In the genomic region with DNA sequence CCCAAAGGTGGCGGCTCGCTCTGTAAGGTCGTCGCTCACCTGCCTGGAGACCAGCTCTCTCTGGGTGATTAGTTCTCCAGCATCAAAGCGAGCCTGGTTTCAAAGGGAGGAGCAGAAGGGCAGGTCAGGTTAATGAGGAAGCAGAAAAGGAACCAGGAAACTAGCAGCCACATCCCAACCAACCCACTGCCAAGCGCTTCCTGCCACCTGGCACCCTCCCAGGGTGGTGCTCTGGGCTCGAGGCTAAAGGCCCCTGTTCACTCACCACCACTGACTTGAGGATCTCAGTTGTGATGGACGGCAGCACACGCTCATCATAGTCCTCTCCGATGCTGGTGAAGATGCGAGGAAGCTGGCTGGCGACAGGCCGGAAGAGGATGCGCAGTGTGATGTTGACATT, we compare ENCODE assay signal across 30 cellular contexts. TPM values are rescaled to one million over a fixed set of nuclear protein-coding genes. Genes with fewer than 3 reads are reported as not detected.
A peak's percentile ranks its signal among the peaks of the same experiment; 100 is the strongest.
DNase-seq lines count a peak whose midpoint lies in the region; ATAC-seq and TF ChIP-seq lines count a peak whose summit lies in the region.
"Had no signal": no experiment of that assay in that cellular context is flagged by ENCODE, and none has a peak within 500 bp of the region (broad histone marks: within the 10 kb centered on the region; RNA-seq: fewer than 3 reads in every experiment).

No MANE protein-coding gene starts in this region.

- H3K4me3 Mint-ChIP-seq in activated CD8-positive, alpha-beta T cell treated with anti-CD3 and anti-CD28 coated beads for 36 hours, result no peak overlapping the region
- no peak overlapping the region for H3K4me3 Mint-ChIP-seq in activated CD8-positive, alpha-beta T cell treated with anti-CD3 and anti-CD28 coated beads, Interleukin-2, amount 10 ng/mL, durations not matched to agents 7 days and 5 days
- H3K4me3 Mint-ChIP-seq in type B pancreatic cell, result no peak overlapping the region
- H3K4me3 Mint-ChIP-seq: activated T-cell treated with anti-CD3 and anti-CD28 coated beads, Interleukin-2, amount 50 U/mL, for 4 hours; central memory CD8-positive, alpha-beta T cell; natural killer cell; stimulated activated effector memory CD8-positive, alpha-beta T cell treated with anti-CD3 and anti-CD28 coated beads, Interleukin-12 subunit alpha, Interleukin-12 subunit beta, amount 100 ng/mL, for 72 hours; T-helper 17 cell had no signal

- no peak overlapping the region for H3K27ac ChIP-seq in suprapubic skin
- H3K27ac ChIP-seq: left ventricle myocardium inferior, right atrium auricular region, vagina had no signal

- no peak for TF ChIP-seq POLR2A in suprapubic skin (IDR thresholded peaks at IDR 0.05)

- peak overlapping the region; percentile 61 for H3K27ac Mint-ChIP-seq in activated CD8-positive, alpha-beta T cell treated with anti-CD3 and anti-CD28 coated beads for 36 hours
- no peak overlapping the region for H3K27ac Mint-ChIP-seq in activated CD8-positive, alpha-beta T cell treated with anti-CD3 and anti-CD28 coated beads, Interleukin-2, amount 10 ng/mL, durations not matched to agents 7 days and 5 days
- no peak overlapping the region for H3K27ac Mint-ChIP-seq in type B pancreatic cell
- H3K27ac Mint-ChIP-seq: T-helper 17 cell had no signal

- no peaks in the 10 kb centered on the region for H3K9me3 Mint-ChIP-seq in activated CD8-positive, alpha-beta T cell treated with anti-CD3 and anti-CD28 coated beads for 36 hours
- H3K9me3 Mint-ChIP-seq in activated CD8-positive, alpha-beta T cell treated with anti-CD3 and anti-CD28 coated beads, Interleukin-2, amount 10 ng/mL, durations not matched to agents 7 days and 5 days (ENCODE audit: insufficient read depth), result no peaks in the 10 kb centered on the region
- H3K9me3 Mint-ChIP-seq in type B pancreatic cell, result no peaks in the 10 kb centered on the region
- H3K9me3 Mint-ChIP-seq: activated T-cell treated with anti-CD3 and anti-CD28 coated beads, Interleukin-2, amount 50 U/mL, for 4 hours; CD8-positive, alpha-beta memory T cell; central memory CD8-positive, alpha-beta T cell; natural killer cell; stimulated activated effector memory CD8-positive, alpha-beta T cell treated with anti-CD3 and anti-CD28 coated beads, Interleukin-12 subunit alpha, Interleukin-12 subunit beta, amount 100 ng/mL, for 72 hours had no signal

- peaks cover 87% of the 10 kb centered on the region for H3K36me3 ChIP-seq in suprapubic skin

- peaks cover 14% of the 10 kb centered on the region for H3K4me1 ChIP-seq in suprapubic skin

- intact Hi-C loops in activated CD8-positive, alpha-beta T cell treated with anti-CD3 and anti-CD28 coated beads for 36 hours (cut with micrococcal nuclease), result loop anchor here (2.0 kb wide), 1 partner anchor 148 kb away; no protein-coding TSS in a partner anchor
- intact Hi-C loops in left colon (cut with DNase I, micrococcal nuclease), result no loop called here

- DNase-seq in activated CD8-positive, alpha-beta T cell treated with anti-CD3 and anti-CD28 coated beads for 36 hours, result no peak
- no peak for DNase-seq in activated CD8-positive, alpha-beta T cell treated with anti-CD3 and anti-CD28 coated beads, Interleukin-2, amount 10 ng/mL, durations not matched to agents 7 days and 5 days
- DNase-seq in NCI-H2029 (lab: John Stamatoyannopoulos, UW), result peak; percentile 8
- peak; percentile 76 to 85 for DNase-seq in left colon
- peak; percentile 37 to 40 for DNase-seq in suprapubic skin (ENCODE audit: low spot score in 2 of 2)
- DNase-seq in iPS-NIHi7 (ENCODE audit: extremely low spot score), result no peak
- no peak for DNase-seq in type B pancreatic cell (ENCODE audit: extremely low spot score, unreplicated experiment)
- DNase-seq: activated gamma-delta T cell treated with Interleukin-2 at 50 U/mL for 16 hours; activated T-cell treated with anti-CD3 and anti-CD28 coated beads, Interleukin-2, amount 50 U/mL, for 4 hours; CD8-positive, alpha-beta memory T cell; dermis blood vessel endothelial cell; DMS79 treated with DMSO at 0.1 percent for 48 hours; left ventricle myocardium inferior; midbrain; MM.1S; natural killer cell; NCI-H1417; NCI-H2081 treated with DMSO at 0.1 percent for 48 hours; NCI-H446 treated with DMSO at 0.1 percent for 48 hours; pancreas; stimulated activated CD4-positive, alpha-beta T cell treated with anti-CD3 and anti-CD28 coated beads, Interleukin-4, amount 100 ng/mL, for 1 hour; substantia nigra; T-helper 17 cell had no signal

- CTCF ChIA-PET in activated CD8-positive, alpha-beta T cell treated with anti-CD3 and anti-CD28 coated beads for 36 hours (lab: Charles Lee), result interaction anchor here (0.7 to 10.1 kb wide), 21 partner anchors 10 to 158 kb away, joined by 3 to 160 read pairs (median 6); no protein-coding TSS in a partner anchor
- CTCF ChIA-PET in activated CD8-positive, alpha-beta T cell treated with anti-CD3 and anti-CD28 coated beads, Interleukin-2, amount 10 ng/mL, durations not matched to agents 7 days and 5 days (lab: Charles Lee), result interaction anchor here (0.9 to 6.5 kb wide), 15 partner anchors 10 to 517 kb away, joined by 3 to 103 read pairs (median 4); a partner anchor contains a TSS

- no peak for TF ChIP-seq EP300 in suprapubic skin (IDR thresholded peaks at IDR 0.05)

- no peak overlapping the region for H3K4me3 ChIP-seq in suprapubic skin
- H3K4me3 ChIP-seq: HAP-1, left ventricle myocardium inferior, pancreas, right atrium auricular region, SK-N-MC, vagina had no signal

- ATAC-seq in activated CD8-positive, alpha-beta T cell treated with anti-CD3 and anti-CD28 coated beads for 36 hours, result no peak
- ATAC-seq in activated CD8-positive, alpha-beta T cell treated with anti-CD3 and anti-CD28 coated beads, Interleukin-2, amount 10 ng/mL, durations not matched to agents 7 days and 5 days, result no peak
- ATAC-seq in left colon (peak; percentile 88), HG02938 (IDR thresholded peaks at IDR 0.05; ENCODE audit: unreplicated experiment) (no peak)
- ATAC-seq: activated T-cell treated with anti-CD3 and anti-CD28 coated beads, Interleukin-2, amount 50 U/mL, for 4 hours; natural killer cell; stimulated activated effector memory CD8-positive, alpha-beta T cell treated with anti-CD3 and anti-CD28 coated beads, Interleukin-12 subunit alpha, Interleukin-12 subunit beta, amount 100 ng/mL, for 72 hours had no signal

- H3K36me3 Mint-ChIP-seq in activated CD8-positive, alpha-beta T cell treated with anti-CD3 and anti-CD28 coated beads for 36 hours (ENCODE audit: low read depth), result peaks cover 80% of the 10 kb centered on the region
- peaks cover 75% of the 10 kb centered on the region for H3K36me3 Mint-ChIP-seq in activated CD8-positive, alpha-beta T cell treated with anti-CD3 and anti-CD28 coated beads, Interleukin-2, amount 10 ng/mL, durations not matched to agents 7 days and 5 days (ENCODE audit: low read depth)
- peaks cover 26% of the 10 kb centered on the region for H3K36me3 Mint-ChIP-seq in type B pancreatic cell

- peaks cover 45% of the 10 kb centered on the region for H3K4me1 Mint-ChIP-seq in activated CD8-positive, alpha-beta T cell treated with anti-CD3 and anti-CD28 coated beads for 36 hours (ENCODE audit: low read depth)
- peaks cover 54% of the 10 kb centered on the region for H3K4me1 Mint-ChIP-seq in activated CD8-positive, alpha-beta T cell treated with anti-CD3 and anti-CD28 coated beads, Interleukin-2, amount 10 ng/mL, durations not matched to agents 7 days and 5 days (ENCODE audit: low read depth)
- H3K4me1 Mint-ChIP-seq in type B pancreatic cell (ENCODE audit: unreplicated experiment), result peaks cover 21% of the 10 kb centered on the region

- WGBS in suprapubic skin, result 89% methylated on average over 14 of the region's 14 CpGs

- POLR2A ChIA-PET in activated CD8-positive, alpha-beta T cell treated with anti-CD3 and anti-CD28 coated beads for 36 hours (lab: Charles Lee), result no interaction called here
- POLR2A ChIA-PET in activated CD8-positive, alpha-beta T cell treated with anti-CD3 and anti-CD28 coated beads, Interleukin-2, amount 10 ng/mL, durations not matched to agents 7 days and 5 days (lab: Charles Lee), result no interaction called here

- no peaks in the 10 kb centered on the region for H3K9me3 ChIP-seq in suprapubic skin
- H3K9me3 ChIP-seq: HAP-1, left ventricle myocardium inferior, pancreas, right atrium auricular region, vagina had no signal

- no peak for TF ChIP-seq CTCF in activated CD8-positive, alpha-beta T cell treated with anti-CD3 and anti-CD28 coated beads for 36 hours (IDR thresholded peaks at IDR 0.05)
- TF ChIP-seq CTCF in suprapubic skin (IDR thresholded peaks at IDR 0.05), result no peak
- TF ChIP-seq CTCF in type B pancreatic cell (conservative IDR thresholded peaks at IDR 0.05), result no peak

- no peaks in the 10 kb centered on the region for H3K27me3 ChIP-seq in suprapubic skin
- H3K27me3 ChIP-seq: pancreas, right atrium auricular region, vagina had no signal

- no peaks in the 10 kb centered on the region for H3K27me3 Mint-ChIP-seq in activated CD8-positive, alpha-beta T cell treated with anti-CD3 and anti-CD28 coated beads for 36 hours
- no peaks in the 10 kb centered on the region for H3K27me3 Mint-ChIP-seq in activated CD8-positive, alpha-beta T cell treated with anti-CD3 and anti-CD28 coated beads, Interleukin-2, amount 10 ng/mL, durations not matched to agents 7 days and 5 days (ENCODE audit: low read depth)
- H3K27me3 Mint-ChIP-seq in type B pancreatic cell, result no peaks in the 10 kb centered on the region
- H3K27me3 Mint-ChIP-seq: central memory CD8-positive, alpha-beta T cell; T-helper 17 cell had no signal

RNA-seq across cellular contexts. Expression of a gene that starts 5.6 kb away (rescaled TPM):
- 100 to 1,000 TPM; 363 to 381 TPM for total RNA-seq in activated CD8-positive, alpha-beta T cell treated with anti-CD3 and anti-CD28 coated beads for 36 hours
- 100 to 1,000 TPM; 181 to 183 TPM for total RNA-seq in activated CD8-positive, alpha-beta T cell treated with anti-CD3 and anti-CD28 coated beads, Interleukin-2, amount 10 ng/mL, durations not matched to agents 7 days and 5 days
- total RNA-seq in left colon, result 100 to 1,000 TPM; 213 to 244 TPM
- total RNA-seq in suprapubic skin, result 10 to 100 TPM; 63.8 to 92.5 (median 86.4) TPM
- total RNA-seq in type B pancreatic cell (ENCODE audit: low replicate concordance), result 231 and 270 TPM in 2 replicates

RNA-seq across cellular contexts. Expression of a gene that starts 47.0 kb away (rescaled TPM):
- 1 to 10 TPM; 6.4 to 6.7 TPM for total RNA-seq in activated CD8-positive, alpha-beta T cell treated with anti-CD3 and anti-CD28 coated beads for 36 hours
- 10 to 100 TPM; 27.3 to 27.9 TPM for total RNA-seq in activated CD8-positive, alpha-beta T cell treated with anti-CD3 and anti-CD28 coated beads, Interleukin-2, amount 10 ng/mL, durations not matched to agents 7 days and 5 days
- total RNA-seq in left colon, result 10 to 100 TPM; 52.4 to 53.2 TPM
- 100 to 1,000 TPM in 1 of 4 donors, 10 to 100 TPM in 3; 76.6 to 148 (median 83.2) TPM for total RNA-seq in suprapubic skin
- 39.6 and 42.3 TPM in 2 replicates for total RNA-seq in type B pancreatic cell (ENCODE audit: low replicate concordance)

Comparison
In these comparisons a context has a peak if more than half of its experiments do, and no peak if none do; other contexts are left out.
1. DNase-seq: peak in NCI-H2029 (single experiment), left colon (2 of 2) and suprapubic skin (2 of 2); none in activated CD8-positive, alpha-beta T cell treated with anti-CD3 and anti-CD28 coated beads for 36 hours (single experiment), activated CD8-positive, alpha-beta T cell treated with anti-CD3 and anti-CD28 coated beads, Interleukin-2, amount 10 ng/mL, durations not matched to agents 7 days and 5 days (single experiment), iPS-NIHi7 (single experiment) and type B pancreatic cell (single experiment).